Comparison of ENCODE assay signal across 8 cellular contexts in the genomic region with DNA sequence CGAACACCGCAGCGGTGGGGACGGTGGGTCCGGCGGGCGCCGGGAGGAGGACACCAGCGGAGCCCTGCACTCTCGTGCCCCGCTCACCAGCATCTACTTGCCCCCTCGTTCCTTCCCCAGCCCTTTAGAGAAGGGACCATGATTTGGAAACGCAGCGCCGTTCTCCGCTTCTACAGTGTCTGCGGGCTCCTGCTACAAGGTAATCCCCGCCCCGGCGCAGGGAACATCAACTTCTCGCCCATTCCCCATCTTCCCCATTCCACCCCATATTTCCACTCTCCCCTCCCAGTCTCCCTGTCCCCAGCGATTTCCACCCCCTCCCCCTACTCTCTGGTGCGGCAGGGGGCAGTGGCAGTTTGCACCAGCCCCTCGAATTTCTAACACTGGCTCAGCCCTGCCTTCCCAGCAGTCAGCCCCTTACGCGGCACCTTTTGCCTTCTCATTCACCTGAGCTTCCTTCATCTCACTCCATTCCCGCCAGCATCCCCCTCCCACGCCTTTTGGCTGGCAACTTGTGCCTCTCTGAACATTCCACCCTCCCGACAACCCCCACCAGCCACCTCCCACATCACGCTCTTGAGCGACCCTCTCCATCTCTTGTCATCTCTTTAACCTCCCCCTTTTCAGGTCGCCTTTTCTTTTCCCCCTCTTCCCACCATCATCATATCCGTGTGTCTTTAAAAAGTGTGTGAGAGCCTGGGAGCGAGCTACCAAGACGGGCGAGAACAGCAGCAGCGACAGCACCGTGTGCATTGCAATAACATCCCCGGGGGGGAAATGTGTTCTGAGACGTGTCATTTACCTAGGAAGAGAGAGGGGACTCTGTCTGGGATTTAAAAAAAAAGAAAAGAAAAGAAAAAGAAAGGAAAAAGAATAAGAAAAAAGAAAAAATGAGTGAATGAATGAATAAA.
DNase-seq lines count a peak whose midpoint lies in the region; ATAC-seq and TF ChIP-seq lines count a peak whose summit lies in the region.

No MANE protein-coding gene starts in this region.

- H3K27ac ChIP-seq in muscle layer of duodenum (ENCODE audit: low read length), result no peak overlapping the region

- peak overlapping the region; percentile 75 for H3K4me3 ChIP-seq in LNCaP clone FGC (ENCODE audit: low read depth, low read length)
- H3K4me3 ChIP-seq in choroid plexus epithelial cell (ENCODE audit: low read depth, low read length), result peak overlapping the region; percentile 66
- peak overlapping the region; percentile 33 to 92 for H3K4me3 ChIP-seq in muscle layer of duodenum (ENCODE audit: low read depth in 1 of 2, low read length in 2 of 2)

- DNase-seq in Ammon's horn (ENCODE audit: low spot score) (peak; percentile 52), LNCaP clone FGC (ENCODE audit: low read depth) (no peak), choroid plexus epithelial cell (ENCODE audit: low read depth) (no peak), AG08396 (ENCODE audit: low spot score) (no peak)
- no peak for DNase-seq in activated CD4-positive, alpha-beta T cell treated with anti-CD3 and anti-CD28 coated beads for 48 hours

- no peak for TF ChIP-seq CTCF in LNCaP clone FGC (IDR thresholded peaks at IDR 0.05; ENCODE audit: control insufficient read depth, extremely low read depth, insufficient read depth)
- TF ChIP-seq CTCF in choroid plexus epithelial cell (conservative IDR thresholded peaks at IDR 0.05; ENCODE audit: low read depth, low read length), result no peak

- H3K27me3 ChIP-seq in muscle layer of duodenum (ENCODE audit: low read depth, low read length), result peaks cover 7% of the 10 kb centered on the region

- ATAC-seq in HG03442 (IDR thresholded peaks at IDR 0.05; ENCODE audit: unreplicated experiment), result no peak
- ATAC-seq in GM19035 (IDR thresholded peaks at IDR 0.05; ENCODE audit: unreplicated experiment), result no peak

- no peaks in the 10 kb centered on the region for H3K36me3 ChIP-seq in muscle layer of duodenum (ENCODE audit: control insufficient read depth in 1 of 2, insufficient read depth in 2 of 2, low read length in 2 of 2)

- H3K4me1 ChIP-seq in muscle layer of duodenum (ENCODE audit: control insufficient read depth in 1 of 2, insufficient read depth in 2 of 2, low read length in 2 of 2), result peaks cover 0 to 16% of the 10 kb centered on the region in 2 donors

- H3K9me3 ChIP-seq in muscle layer of duodenum (ENCODE audit: control insufficient read depth in 1 of 2, low read length in 2 of 2), result no peaks in the 10 kb centered on the region
